ENCODE assay signal across 1 cellular context in the genomic region with DNA sequence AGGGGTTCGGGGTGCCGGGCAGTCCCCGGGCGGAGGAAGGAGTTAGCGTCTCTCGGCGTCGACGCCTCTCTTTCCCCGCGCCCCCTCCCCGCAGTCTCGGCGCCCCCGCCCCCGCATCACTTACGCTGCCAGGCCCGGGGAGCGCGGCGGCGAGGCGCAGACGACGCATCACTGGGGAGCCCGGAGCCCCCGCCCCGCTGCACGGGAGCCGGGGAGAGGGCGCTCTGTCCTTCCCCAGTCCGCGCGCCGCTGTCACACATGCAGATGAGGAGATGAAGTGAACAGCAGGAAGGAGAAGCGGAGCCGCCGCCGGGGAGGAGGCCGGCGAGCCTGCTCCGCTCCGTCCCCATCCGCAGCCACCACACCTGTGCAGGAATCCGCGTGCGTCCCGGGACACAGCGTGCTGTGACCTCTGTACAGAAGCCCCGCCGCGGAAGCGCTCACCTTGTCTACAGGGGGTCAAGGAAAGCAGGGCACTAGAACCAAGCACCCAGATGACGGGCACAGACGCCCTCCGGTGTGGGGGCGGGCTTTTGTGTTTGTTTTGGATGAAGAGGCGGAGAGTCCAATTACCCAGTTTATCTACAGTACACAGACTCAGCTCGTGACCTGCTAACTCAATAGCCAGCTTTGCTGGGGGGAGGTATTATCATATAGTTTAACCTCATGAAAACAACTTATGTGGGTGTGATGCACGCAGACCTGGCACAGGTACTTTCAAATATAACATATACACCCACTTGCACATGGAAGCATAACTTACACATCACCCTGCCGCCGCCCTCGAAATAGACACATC.
TF ChIP-seq lines count a peak whose summit lies in the region.

No MANE protein-coding gene starts in this region.

TF ChIP-seq in K562, 482 proteins besides CTCF, POLR2A, EP300 and RAD21 (continued from another document and continues in another):
- TF ChIP-seq DMBX1 (CRISPR knock-in tag; IDR thresholded peaks at IDR 0.05; ENCODE audit: borderline replicate concordance) (no peak), FOXP1 (CRISPR knock-in tag; IDR thresholded peaks at IDR 0.05) (no peak), ZNF445 (CRISPR knock-in tag; IDR thresholded peaks at IDR 0.05; ENCODE audit: low read depth) (no peak), CHD1 (IDR thresholded peaks at IDR 0.05; ENCODE audit: low read length) (no peak), ETS2 (tag; IDR thresholded peaks at IDR 0.05; ENCODE audit: borderline replicate concordance, poor library complexity, severe bottlenecking) (no peak), CHCHD3 (CRISPR knock-in tag; IDR thresholded peaks at IDR 0.05) (no peak), ZFP1 (CRISPR knock-in tag; IDR thresholded peaks at IDR 0.05) (no peak), ZBTB8A (IDR thresholded peaks at IDR 0.05; ENCODE audit: partially characterized antibody) (no peak), ZNF3 (CRISPR knock-in tag; IDR thresholded peaks at IDR 0.05) (no peak), STAT5A (IDR thresholded peaks at IDR 0.05; ENCODE audit: borderline replicate concordance, low read length) (no peak), C11orf30 (IDR thresholded peaks at IDR 0.05; ENCODE audit: low read depth) (no peak), HDAC8 (tag; IDR thresholded peaks at IDR 0.05) (no peak), POLR2AphosphoS5 (IDR thresholded peaks at IDR 0.05; ENCODE audit: control insufficient read depth, insufficient read depth, low read depth, low read length) (peak; percentile 62; the same call in 1 of the 2 replicates), EGR1 (conservative IDR thresholded peaks at IDR 0.05) (peak; percentile 82), SMARCB1 (IDR thresholded peaks at IDR 0.05; ENCODE audit: insufficient read length, low read depth) (no peak), CCAR2 (IDR thresholded peaks at IDR 0.05; ENCODE audit: low read depth, low read length) (no peak), PHF20 (IDR thresholded peaks at IDR 0.05; ENCODE audit: partially characterized antibody) (no peak), HNRNPLL (IDR thresholded peaks at IDR 0.05; ENCODE audit: low read depth, low read length, poor library complexity, severe bottlenecking) (no peak), SP2 (IDR thresholded peaks at IDR 0.05; ENCODE audit: extremely low read depth, low read depth, low read length, poor library complexity, severe bottlenecking) (no peak), BCOR (IDR thresholded peaks at IDR 0.05) (peak; percentile 38; the same call in 1 of the 2 replicates), GATA2 (CRISPR knock-in tag; IDR thresholded peaks at IDR 0.05) (no peak), IRF2 (CRISPR knock-in tag; IDR thresholded peaks at IDR 0.05) (no peak), MAFG (tag; conservative IDR thresholded peaks at IDR 0.05) (no peak), NFATC3 (IDR thresholded peaks at IDR 0.05) (no peak), ZSCAN29 (IDR thresholded peaks at IDR 0.05) (no peak), NRF1 (conservative IDR thresholded peaks at IDR 0.05 in 1 of 2, IDR thresholded peaks at IDR 0.05 in 1 of 2) (0 out of 4 replicates have a peak, but pooled peaks have one; percentile 20 to 35), GATAD2B (IDR thresholded peaks at IDR 0.05; ENCODE audit: borderline replicate concordance) (no peak), LEF1 (IDR thresholded peaks at IDR 0.05) (no peak), ZNF584 (CRISPR knock-in tag; IDR thresholded peaks at IDR 0.05; ENCODE audit: low read depth) (no peak), ZNF76 (CRISPR knock-in tag; IDR thresholded peaks at IDR 0.05; ENCODE audit: borderline replicate concordance) (no peak), KDM4B (IDR thresholded peaks at IDR 0.05; ENCODE audit: borderline replicate concordance in 2 of 2, low read depth in 1 of 2) (no peak), U2AF2 (optimal IDR thresholded peaks at IDR 0.05; ENCODE audit: low read depth, low read length) (no peak), NFE2L1 (tag; IDR thresholded peaks at IDR 0.05; ENCODE audit: borderline replicate concordance, low read depth) (no peak), U2AF1 (optimal IDR thresholded peaks at IDR 0.05; ENCODE audit: low read depth, low read length) (no peak), KLF10 (CRISPR knock-in tag; IDR thresholded peaks at IDR 0.05) (no peak), ZNF316 (IDR thresholded peaks at IDR 0.05) (no peak), KLF6 (CRISPR knock-in tag; IDR thresholded peaks at IDR 0.05; ENCODE audit: borderline replicate concordance) (no peak), FOXA3 (CRISPR knock-in tag; conservative IDR thresholded peaks at IDR 0.05 in 1 of 2, IDR thresholded peaks at IDR 0.05 in 1 of 2) (peak in 1 of 2 experiments; percentile 51; a peak in 2 of 4 replicates), PRMT5 (CRISPR knock-in tag; IDR thresholded peaks at IDR 0.05) (no peak), TEAD4 (IDR thresholded peaks at IDR 0.05; ENCODE audit: low read length) (peak; percentile 72), TEAD4 (CRISPR knock-in tag; IDR thresholded peaks at IDR 0.05; ENCODE audit: borderline replicate concordance) (no peak), TRIM24 (IDR thresholded peaks at IDR 0.05) (peak in 1 of 2 experiments; percentile 40; a peak in 1 of 4 replicates), E2F3 (CRISPR knock-in tag; IDR thresholded peaks at IDR 0.05) (no peak), MEF2A (IDR thresholded peaks at IDR 0.05; ENCODE audit: control insufficient read depth, low read depth, low read length) (no peak), FOS (IDR thresholded peaks at IDR 0.05; ENCODE audit: extremely low read depth, insufficient read length) (no peak), CBX1 (IDR thresholded peaks at IDR 0.05; ENCODE audit: low read depth) (no peak)
- TF ChIP-seq, protein P1, sequence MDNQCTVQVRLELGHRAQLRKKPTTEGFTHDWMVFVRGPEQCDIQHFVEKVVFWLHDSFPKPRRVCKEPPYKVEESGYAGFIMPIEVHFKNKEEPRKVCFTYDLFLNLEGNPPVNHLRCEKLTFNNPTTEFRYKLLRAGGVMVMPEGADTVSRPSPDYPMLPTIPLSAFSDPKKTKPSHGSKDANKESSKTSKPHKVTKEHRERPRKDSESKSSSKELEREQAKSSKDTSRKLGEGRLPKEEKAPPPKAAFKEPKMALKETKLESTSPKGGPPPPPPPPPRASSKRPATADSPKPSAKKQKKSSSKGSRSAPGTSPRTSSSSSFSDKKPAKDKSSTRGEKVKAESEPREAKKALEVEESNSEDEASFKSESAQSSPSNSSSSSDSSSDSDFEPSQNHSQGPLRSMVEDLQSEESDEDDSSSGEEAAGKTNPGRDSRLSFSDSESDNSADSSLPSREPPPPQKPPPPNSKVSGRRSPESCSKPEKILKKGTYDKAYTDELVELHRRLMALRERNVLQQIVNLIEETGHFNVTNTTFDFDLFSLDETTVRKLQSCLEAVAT (IDR thresholded peaks at IDR 0.05) = no peak
- TF ChIP-seq, protein P2, sequence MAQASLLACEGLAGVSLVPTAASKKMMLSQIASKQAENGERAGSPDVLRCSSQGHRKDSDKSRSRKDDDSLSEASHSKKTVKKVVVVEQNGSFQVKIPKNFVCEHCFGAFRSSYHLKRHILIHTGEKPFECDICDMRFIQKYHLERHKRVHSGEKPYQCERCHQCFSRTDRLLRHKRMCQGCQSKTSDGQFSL (CRISPR knock-in tag; IDR thresholded peaks at IDR 0.05) = no peak
- TF ChIP-seq, protein P2 (tag; IDR thresholded peaks at IDR 0.05) = no peak
- TF ChIP-seq, protein P3, sequence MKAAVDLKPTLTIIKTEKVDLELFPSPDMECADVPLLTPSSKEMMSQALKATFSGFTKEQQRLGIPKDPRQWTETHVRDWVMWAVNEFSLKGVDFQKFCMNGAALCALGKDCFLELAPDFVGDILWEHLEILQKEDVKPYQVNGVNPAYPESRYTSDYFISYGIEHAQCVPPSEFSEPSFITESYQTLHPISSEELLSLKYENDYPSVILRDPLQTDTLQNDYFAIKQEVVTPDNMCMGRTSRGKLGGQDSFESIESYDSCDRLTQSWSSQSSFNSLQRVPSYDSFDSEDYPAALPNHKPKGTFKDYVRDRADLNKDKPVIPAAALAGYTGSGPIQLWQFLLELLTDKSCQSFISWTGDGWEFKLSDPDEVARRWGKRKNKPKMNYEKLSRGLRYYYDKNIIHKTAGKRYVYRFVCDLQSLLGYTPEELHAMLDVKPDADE (conservative IDR thresholded peaks at IDR 0.05; ENCODE audit: control insufficient read depth, low read depth, low read length) = no peak
- TF ChIP-seq, protein P4, sequence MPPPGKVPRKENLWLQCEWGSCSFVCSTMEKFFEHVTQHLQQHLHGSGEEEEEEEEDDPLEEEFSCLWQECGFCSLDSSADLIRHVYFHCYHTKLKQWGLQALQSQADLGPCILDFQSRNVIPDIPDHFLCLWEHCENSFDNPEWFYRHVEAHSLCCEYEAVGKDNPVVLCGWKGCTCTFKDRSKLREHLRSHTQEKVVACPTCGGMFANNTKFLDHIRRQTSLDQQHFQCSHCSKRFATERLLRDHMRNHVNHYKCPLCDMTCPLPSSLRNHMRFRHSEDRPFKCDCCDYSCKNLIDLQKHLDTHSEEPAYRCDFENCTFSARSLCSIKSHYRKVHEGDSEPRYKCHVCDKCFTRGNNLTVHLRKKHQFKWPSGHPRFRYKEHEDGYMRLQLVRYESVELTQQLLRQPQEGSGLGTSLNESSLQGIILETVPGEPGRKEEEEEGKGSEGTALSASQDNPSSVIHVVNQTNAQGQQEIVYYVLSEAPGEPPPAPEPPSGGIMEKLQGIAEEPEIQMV (tag; conservative IDR thresholded peaks at IDR 0.05; ENCODE audit: low read depth) = no peak
- TF ChIP-seq, protein P5, sequence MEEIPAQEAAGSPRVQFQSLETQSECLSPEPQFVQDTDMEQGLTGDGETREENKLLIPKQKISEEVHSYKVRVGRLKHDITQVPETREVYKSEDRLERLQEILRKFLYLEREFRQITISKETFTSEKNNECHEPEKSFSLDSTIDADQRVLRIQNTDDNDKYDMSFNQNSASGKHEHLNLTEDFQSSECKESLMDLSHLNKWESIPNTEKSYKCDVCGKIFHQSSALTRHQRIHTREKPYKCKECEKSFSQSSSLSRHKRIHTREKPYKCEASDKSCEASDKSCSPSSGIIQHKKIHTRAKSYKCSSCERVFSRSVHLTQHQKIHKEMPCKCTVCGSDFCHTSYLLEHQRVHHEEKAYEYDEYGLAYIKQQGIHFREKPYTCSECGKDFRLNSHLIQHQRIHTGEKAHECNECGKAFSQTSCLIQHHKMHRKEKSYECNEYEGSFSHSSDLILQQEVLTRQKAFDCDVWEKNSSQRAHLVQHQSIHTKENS (CRISPR knock-in tag; IDR thresholded peaks at IDR 0.05) = no peak
- TF ChIP-seq, protein P6, sequence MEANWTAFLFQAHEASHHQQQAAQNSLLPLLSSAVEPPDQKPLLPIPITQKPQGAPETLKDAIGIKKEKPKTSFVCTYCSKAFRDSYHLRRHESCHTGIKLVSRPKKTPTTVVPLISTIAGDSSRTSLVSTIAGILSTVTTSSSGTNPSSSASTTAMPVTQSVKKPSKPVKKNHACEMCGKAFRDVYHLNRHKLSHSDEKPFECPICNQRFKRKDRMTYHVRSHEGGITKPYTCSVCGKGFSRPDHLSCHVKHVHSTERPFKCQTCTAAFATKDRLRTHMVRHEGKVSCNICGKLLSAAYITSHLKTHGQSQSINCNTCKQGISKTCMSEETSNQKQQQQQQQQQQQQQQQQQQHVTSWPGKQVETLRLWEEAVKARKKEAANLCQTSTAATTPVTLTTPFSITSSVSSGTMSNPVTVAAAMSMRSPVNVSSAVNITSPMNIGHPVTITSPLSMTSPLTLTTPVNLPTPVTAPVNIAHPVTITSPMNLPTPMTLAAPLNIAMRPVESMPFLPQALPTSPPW (CRISPR knock-in tag; IDR thresholded peaks at IDR 0.05) = peak; percentile 41; the same call in 1 of the 2 replicates
- TF ChIP-seq, protein P7, sequence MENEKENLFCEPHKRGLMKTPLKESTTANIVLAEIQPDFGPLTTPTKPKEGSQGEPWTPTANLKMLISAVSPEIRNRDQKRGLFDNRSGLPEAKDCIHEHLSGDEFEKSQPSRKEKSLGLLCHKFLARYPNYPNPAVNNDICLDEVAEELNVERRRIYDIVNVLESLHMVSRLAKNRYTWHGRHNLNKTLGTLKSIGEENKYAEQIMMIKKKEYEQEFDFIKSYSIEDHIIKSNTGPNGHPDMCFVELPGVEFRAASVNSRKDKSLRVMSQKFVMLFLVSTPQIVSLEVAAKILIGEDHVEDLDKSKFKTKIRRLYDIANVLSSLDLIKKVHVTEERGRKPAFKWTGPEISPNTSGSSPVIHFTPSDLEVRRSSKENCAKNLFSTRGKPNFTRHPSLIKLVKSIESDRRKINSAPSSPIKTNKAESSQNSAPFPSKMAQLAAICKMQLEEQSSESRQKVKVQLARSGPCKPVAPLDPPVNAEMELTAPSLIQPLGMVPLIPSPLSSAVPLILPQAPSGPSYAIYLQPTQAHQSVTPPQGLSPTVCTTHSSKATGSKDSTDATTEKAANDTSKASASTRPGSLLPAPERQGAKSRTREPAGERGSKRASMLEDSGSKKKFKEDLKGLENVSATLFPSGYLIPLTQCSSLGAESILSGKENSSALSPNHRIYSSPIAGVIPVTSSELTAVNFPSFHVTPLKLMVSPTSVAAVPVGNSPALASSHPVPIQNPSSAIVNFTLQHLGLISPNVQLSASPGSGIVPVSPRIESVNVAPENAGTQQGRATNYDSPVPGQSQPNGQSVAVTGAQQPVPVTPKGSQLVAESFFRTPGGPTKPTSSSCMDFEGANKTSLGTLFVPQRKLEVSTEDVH (IDR thresholded peaks at IDR 0.05; ENCODE audit: low read depth, partially characterized antibody) = no peak
- TF ChIP-seq, protein P8, sequence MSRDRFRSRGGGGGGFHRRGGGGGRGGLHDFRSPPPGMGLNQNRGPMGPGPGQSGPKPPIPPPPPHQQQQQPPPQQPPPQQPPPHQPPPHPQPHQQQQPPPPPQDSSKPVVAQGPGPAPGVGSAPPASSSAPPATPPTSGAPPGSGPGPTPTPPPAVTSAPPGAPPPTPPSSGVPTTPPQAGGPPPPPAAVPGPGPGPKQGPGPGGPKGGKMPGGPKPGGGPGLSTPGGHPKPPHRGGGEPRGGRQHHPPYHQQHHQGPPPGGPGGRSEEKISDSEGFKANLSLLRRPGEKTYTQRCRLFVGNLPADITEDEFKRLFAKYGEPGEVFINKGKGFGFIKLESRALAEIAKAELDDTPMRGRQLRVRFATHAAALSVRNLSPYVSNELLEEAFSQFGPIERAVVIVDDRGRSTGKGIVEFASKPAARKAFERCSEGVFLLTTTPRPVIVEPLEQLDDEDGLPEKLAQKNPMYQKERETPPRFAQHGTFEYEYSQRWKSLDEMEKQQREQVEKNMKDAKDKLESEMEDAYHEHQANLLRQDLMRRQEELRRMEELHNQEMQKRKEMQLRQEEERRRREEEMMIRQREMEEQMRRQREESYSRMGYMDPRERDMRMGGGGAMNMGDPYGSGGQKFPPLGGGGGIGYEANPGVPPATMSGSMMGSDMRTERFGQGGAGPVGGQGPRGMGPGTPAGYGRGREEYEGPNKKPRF (IDR thresholded peaks at IDR 0.05; ENCODE audit: low read depth, low read length) = no peak
- TF ChIP-seq, protein P9, sequence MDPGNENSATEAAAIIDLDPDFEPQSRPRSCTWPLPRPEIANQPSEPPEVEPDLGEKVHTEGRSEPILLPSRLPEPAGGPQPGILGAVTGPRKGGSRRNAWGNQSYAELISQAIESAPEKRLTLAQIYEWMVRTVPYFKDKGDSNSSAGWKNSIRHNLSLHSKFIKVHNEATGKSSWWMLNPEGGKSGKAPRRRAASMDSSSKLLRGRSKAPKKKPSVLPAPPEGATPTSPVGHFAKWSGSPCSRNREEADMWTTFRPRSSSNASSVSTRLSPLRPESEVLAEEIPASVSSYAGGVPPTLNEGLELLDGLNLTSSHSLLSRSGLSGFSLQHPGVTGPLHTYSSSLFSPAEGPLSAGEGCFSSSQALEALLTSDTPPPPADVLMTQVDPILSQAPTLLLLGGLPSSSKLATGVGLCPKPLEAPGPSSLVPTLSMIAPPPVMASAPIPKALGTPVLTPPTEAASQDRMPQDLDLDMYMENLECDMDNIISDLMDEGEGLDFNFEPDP (CRISPR knock-in tag; IDR thresholded peaks at IDR 0.05) = no peak
